In the genomic region with DNA sequence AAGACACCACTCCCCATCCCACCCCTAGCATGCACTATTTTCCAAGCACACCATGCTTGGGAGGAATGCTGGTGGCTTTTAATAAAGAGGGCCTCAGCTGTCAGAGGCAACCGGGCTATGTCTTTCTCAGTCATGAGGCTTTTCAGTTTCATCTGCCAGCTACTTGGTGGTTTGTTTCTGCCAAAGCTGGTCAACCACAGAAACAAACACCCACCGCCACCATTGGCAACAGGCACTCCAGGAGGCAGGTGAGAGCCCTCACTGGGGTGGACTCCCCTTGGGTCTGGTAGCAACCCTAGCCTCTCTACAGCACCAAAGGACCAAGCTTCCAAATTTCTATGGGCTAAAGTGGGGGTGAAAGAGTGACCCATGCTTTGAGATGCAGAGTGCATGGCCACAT, we compare ENCODE assay signal across 14 cellular contexts. TPM values are rescaled to one million over a fixed set of nuclear protein-coding genes. Genes with fewer than 3 reads are reported as not detected.
DNase-seq lines count a peak whose midpoint lies in the region; ATAC-seq and TF ChIP-seq lines count a peak whose summit lies in the region.
"Had no signal": no experiment of that assay in that cellular context is flagged by ENCODE, and none has a peak within 500 bp of the region (broad histone marks: within the 10 kb centered on the region; RNA-seq: fewer than 3 reads in every experiment).

No MANE protein-coding gene starts in this region.

- no peak for TF ChIP-seq POLR2A in transverse colon (IDR thresholded peaks at IDR 0.05)
- TF ChIP-seq POLR2A in body of pancreas (IDR thresholded peaks at IDR 0.05) = no peak

- H3K9ac ChIP-seq in OCI-LY3 (ENCODE audit: low read length) (no peak overlapping the region), smooth muscle cell (ENCODE audit: low read depth) (no peak overlapping the region)

- DNase-seq in stimulated activated CD4-positive, alpha-beta T cell treated with anti-CD3 and anti-CD28 coated beads, Interleukin-15, amount 100 ng/mL, for 24 hours = peak; percentile 9
- DNase-seq in stimulated activated CD4-positive, alpha-beta T cell treated with anti-CD3 and anti-CD28 coated beads, Interleukin-2, amount 100 ng/mL, for 24 hours = no peak
- DNase-seq in transverse colon = peak; percentile 46
- no peak for DNase-seq in smooth muscle cell (lab: John Stamatoyannopoulos, UW; ENCODE audit: unreplicated experiment)
- no peak for DNase-seq in body of pancreas
- DNase-seq in LoVo (ENCODE audit: low spot score) = no peak
- DNase-seq: activated T-cell treated with anti-CD3 and anti-CD28 coated beads for 4 hours; CD8-positive, alpha-beta memory T cell; gastrocnemius medialis; NCI-H748 treated with DMSO at 0.1 percent for 48 hours had no signal

- in situ Hi-C loops in transverse colon (cut with MboI; ENCODE audit: low pct_ligation_motif_present in 1 of 4, low pct_unique_long_range_greater_than_20kb in 1 of 4, low sequenced_read_pairs in 3 of 4) = loop anchor here in 3 of 4 donors (10.0 kb wide), 1 partner anchor 162 kb away; no protein-coding TSS in a partner anchor

- H3K4me3 ChIP-seq in OCI-LY3 (ENCODE audit: low read length) = peak overlapping the region; percentile 7; the same call in 1 of the 2 replicates
- H3K4me3 ChIP-seq in transverse colon = no peak overlapping the region
- no peak overlapping the region for H3K4me3 ChIP-seq in smooth muscle cell
- H3K4me3 ChIP-seq in body of pancreas = no peak overlapping the region
- H3K4me3 ChIP-seq: gastrocnemius medialis had no signal

- H3K79me2 ChIP-seq in OCI-LY3 (ENCODE audit: low read length) (no peaks in the 10 kb centered on the region), smooth muscle cell (ENCODE audit: low read depth) (no peaks in the 10 kb centered on the region)

- WGBS in transverse colon (ENCODE audit: low coverage in 1 of 2), 2 donors = 76% methylated on average over 2 of the region's 2 CpGs; no CpG with 5 or more reads in 1 of the 2 donors
- WGBS in smooth muscle cell (ENCODE audit: low lambda C conversion rate) = 100% methylated on average over 2 of the region's 2 CpGs
- WGBS in body of pancreas, 2 donors = 20 to 52% methylated on average over 1 to 2 of the region's 2 CpGs

- peaks cover 66% of the 10 kb centered on the region for H3K27me3 ChIP-seq in OCI-LY3 (ENCODE audit: low read depth, low read length)
- H3K27me3 ChIP-seq in transverse colon = peaks cover 4% of the 10 kb centered on the region
- no peaks in the 10 kb centered on the region for H3K27me3 ChIP-seq in smooth muscle cell (ENCODE audit: low read depth)
- H3K27me3 ChIP-seq in body of pancreas = no peaks in the 10 kb centered on the region

- H2AFZ ChIP-seq in OCI-LY3 (ENCODE audit: low read depth, low read length) (no peak overlapping the region), smooth muscle cell (ENCODE audit: low read depth) (no peak overlapping the region)

- ATAC-seq in HG02798 (IDR thresholded peaks at IDR 0.05; ENCODE audit: poor library complexity, unreplicated experiment) = peak; percentile 78
- ATAC-seq in body of pancreas = no peak
- ATAC-seq: gastrocnemius medialis, WTC11 had no signal

- no peaks in the 10 kb centered on the region for H3K36me3 ChIP-seq in OCI-LY3 (replicated peaks; ENCODE audit: low read depth, low read length)
- H3K36me3 ChIP-seq in transverse colon = no peaks in the 10 kb centered on the region
- no peaks in the 10 kb centered on the region for H3K36me3 ChIP-seq in smooth muscle cell (ENCODE audit: low read depth)
- H3K36me3 ChIP-seq in body of pancreas (replicated peaks in 1 of 2; ENCODE audit: insufficient read depth in 1 of 2, low read depth in 2 of 2) = no peaks in the 10 kb centered on the region
- H3K36me3 ChIP-seq: gastrocnemius medialis had no signal

- H3K4me1 ChIP-seq in OCI-LY3 (ENCODE audit: low read length) = peaks cover 18% of the 10 kb centered on the region
- H3K4me1 ChIP-seq in transverse colon = no peaks in the 10 kb centered on the region
- H3K4me1 ChIP-seq in smooth muscle cell (ENCODE audit: low read depth) = no peaks in the 10 kb centered on the region
- H3K4me1 ChIP-seq in body of pancreas = peaks cover 16% of the 10 kb centered on the region
- H3K4me1 ChIP-seq: gastrocnemius medialis had no signal

- TF ChIP-seq CTCF in OCI-LY3 (IDR thresholded peaks at IDR 0.05; ENCODE audit: low read depth, low read length) = no peak
- no peak for TF ChIP-seq CTCF in transverse colon (IDR thresholded peaks at IDR 0.05)
- no peak for TF ChIP-seq CTCF in smooth muscle cell (IDR thresholded peaks at IDR 0.05; ENCODE audit: borderline replicate concordance, insufficient read depth, poor library complexity, severe bottlenecking)
- TF ChIP-seq CTCF in body of pancreas (IDR thresholded peaks at IDR 0.05) = no peak

- no peak for TF ChIP-seq EP300 in transverse colon (IDR thresholded peaks at IDR 0.05; ENCODE audit: low read depth)

- peak overlapping the region; percentile 59 for H3K4me2 ChIP-seq in OCI-LY3 (ENCODE audit: low read length)
- H3K4me2 ChIP-seq in smooth muscle cell = no peak overlapping the region

- no peaks in the 10 kb centered on the region for H3K9me3 ChIP-seq in OCI-LY3 (ENCODE audit: insufficient read depth, low read length)
- H3K9me3 ChIP-seq in transverse colon = no peaks in the 10 kb centered on the region
- H3K9me3 ChIP-seq in smooth muscle cell (replicated peaks; ENCODE audit: low read depth) = no peaks in the 10 kb centered on the region
- no peaks in the 10 kb centered on the region for H3K9me3 ChIP-seq in body of pancreas
- H3K9me3 ChIP-seq: gastrocnemius medialis had no signal

- no peaks in the 10 kb centered on the region for H3F3A ChIP-seq in smooth muscle cell (ENCODE audit: low read depth)

- H3K27ac ChIP-seq in OCI-LY3 (ENCODE audit: low read length) (no peak overlapping the region), transverse colon (no peak overlapping the region), smooth muscle cell (ENCODE audit: low read depth) (no peak overlapping the region), body of pancreas (no peak overlapping the region)
- H3K27ac ChIP-seq: gastrocnemius medialis, RWPE1 had no signal

- intact Hi-C loops in transverse colon (cut with DNase I; ENCODE audit: low total_unique reads) = loop anchor here (5.0 to 10.0 kb wide), 2 partner anchors 164 to 542 kb away; no protein-coding TSS in a partner anchor
- intact Hi-C loops in body of pancreas (cut with DNase I) = loop anchor here (10.0 kb wide), 1 partner anchor 552 kb away; no protein-coding TSS in a partner anchor

- no peaks in the 10 kb centered on the region for H4K20me1 ChIP-seq in OCI-LY3 (ENCODE audit: insufficient read depth, low read length)
- no peaks in the 10 kb centered on the region for H4K20me1 ChIP-seq in smooth muscle cell (ENCODE audit: low read depth)

RNA-seq across cellular contexts. Expression of gene CD1D, which starts 54.3 kb away (rescaled TPM):
- total RNA-seq in transverse colon = 10 to 100 TPM in 1 of 4 donors, 1 to 10 TPM in 3; 1.4 to 11.2 (median 4.1) TPM
- total RNA-seq in smooth muscle cell = 2.2 and 2.7 TPM in 2 replicates
- polyA plus RNA-seq in smooth muscle cell = 3.3 and 3.5 TPM in 2 replicates
- total RNA-seq in body of pancreas = 1 to 10 TPM in 1 of 2 donors, under 1 TPM in 1; 0.33 to 1.8 TPM
- total RNA-seq: CD8-positive, alpha-beta memory T cell had no signal
- polyA plus RNA-seq: CD8-positive, alpha-beta memory T cell had no signal

Comparison
In these comparisons a context has a peak if more than half of its experiments do, and no peak if none do; other contexts are left out.
1. DNase-seq: peak in stimulated activated CD4-positive, alpha-beta T cell treated with anti-CD3 and anti-CD28 coated beads, Interleukin-15, amount 100 ng/mL, for 24 hours (single experiment) and transverse colon (single experiment); none in stimulated activated CD4-positive, alpha-beta T cell treated with anti-CD3 and anti-CD28 coated beads, Interleukin-2, amount 100 ng/mL, for 24 hours (0 of 2), smooth muscle cell (single experiment), body of pancreas (0 of 4) and LoVo (single experiment).